Comparison of ENCODE assay signal across 2 cellular contexts in genomic region chr2:25041307-25041927, GRCh38.
TF ChIP-seq lines count a peak whose summit lies in the region.

No MANE protein-coding gene starts in this region.

TF ChIP-seq in GM23338, 12 proteins besides CTCF, POLR2A, EP300 and RAD21 (continued from another document):
- TF ChIP-seq ETS1 (IDR thresholded peaks at IDR 0.05) (no peak), JUNB (IDR thresholded peaks at IDR 0.05; ENCODE audit: unreplicated experiment) (no peak), STAT1 (IDR thresholded peaks at IDR 0.05; ENCODE audit: unreplicated experiment) (no peak), ZNF114 (CRISPR knock-in tag; IDR thresholded peaks at IDR 0.05) (no peak), POLR2AphosphoS5 (IDR thresholded peaks at IDR 0.05; ENCODE audit: low read depth) (peak; percentile 77), ZNF462 (CRISPR knock-in tag; IDR thresholded peaks at IDR 0.05) (no peak), REST (IDR thresholded peaks at IDR 0.05; ENCODE audit: unreplicated experiment) (peak; percentile 2), NANOG (IDR thresholded peaks at IDR 0.05; ENCODE audit: borderline replicate concordance) (no peak), EZH2phosphoT487 (IDR thresholded peaks at IDR 0.05; ENCODE audit: unreplicated experiment) (no peak)
TF ChIP-seq in GM23338: peak in this region for 2.

TF ChIP-seq in H1, 55 proteins besides CTCF, POLR2A, EP300 and RAD21 (continued from another document):
- TF ChIP-seq CTBP2 (IDR thresholded peaks at IDR 0.05; ENCODE audit: borderline replicate concordance, insufficient read depth, insufficient read length, low read length) (no peak), ATF2 (IDR thresholded peaks at IDR 0.05; ENCODE audit: low read length) (no peak), RXRA (IDR thresholded peaks at IDR 0.05; ENCODE audit: insufficient read depth, low read depth, low read length) (no peak), SAP30 (IDR thresholded peaks at IDR 0.05; ENCODE audit: insufficient read depth, insufficient replicate concordance, low read length) (no peak), SRF (IDR thresholded peaks at IDR 0.05; ENCODE audit: low read depth, low read length) (no peak), MAX (IDR thresholded peaks at IDR 0.05) (no peak), TCF12 (IDR thresholded peaks at IDR 0.05; ENCODE audit: low read depth, low read length) (peak; percentile 84; the same call in 1 of the 2 replicates), E2F6 (IDR thresholded peaks at IDR 0.05) (no peak), SIRT6 (IDR thresholded peaks at IDR 0.05; ENCODE audit: low read length) (no peak), CHD1 (IDR thresholded peaks at IDR 0.05; ENCODE audit: low read depth, low read length) (no peak), NRF1 (IDR thresholded peaks at IDR 0.05; ENCODE audit: low read depth, low read length) (no peak), SIN3A (conservative IDR thresholded peaks at IDR 0.05 in 1 of 2, IDR thresholded peaks at IDR 0.05 in 1 of 2; ENCODE audit: low read depth in 1 of 2, low read length in 2 of 2) (no peak), JUN (IDR thresholded peaks at IDR 0.05; ENCODE audit: low read depth, low read length) (no peak), CHD2 (IDR thresholded peaks at IDR 0.05; ENCODE audit: low read length) (no peak), TBP (IDR thresholded peaks at IDR 0.05; ENCODE audit: low read depth, low read length) (peak; percentile 60; the same call in 1 of the 2 replicates), GTF2F1 (IDR thresholded peaks at IDR 0.05; ENCODE audit: borderline replicate concordance, low read depth, low read length) (no peak), RNF2 (IDR thresholded peaks at IDR 0.05; ENCODE audit: borderline replicate concordance, low read depth, low read length, missing control alignments, poor library complexity, severe bottlenecking) (no peak), BACH1 (IDR thresholded peaks at IDR 0.05; ENCODE audit: low read length) (no peak), YY1 (IDR thresholded peaks at IDR 0.05; ENCODE audit: low read depth, low read length) (0 out of 2 replicates have a peak, but pooled peaks have one; percentile 24), ATF3 (IDR thresholded peaks at IDR 0.05; ENCODE audit: insufficient read depth, low read depth, low read length) (no peak), TAF1 (IDR thresholded peaks at IDR 0.05; ENCODE audit: low read depth, low read length) (no peak), KDM5A (IDR thresholded peaks at IDR 0.05; ENCODE audit: low read length) (no peak), ASH2L (IDR thresholded peaks at IDR 0.05; ENCODE audit: low read length) (no peak), CBX5 (IDR thresholded peaks at IDR 0.05; ENCODE audit: low read depth, low read length) (no peak), MAFK (IDR thresholded peaks at IDR 0.05; ENCODE audit: low read depth, low read length) (no peak), GABPA (IDR thresholded peaks at IDR 0.05; ENCODE audit: borderline replicate concordance, insufficient read depth, low read length) (no peak), SIX5 (IDR thresholded peaks at IDR 0.05; ENCODE audit: low read depth, low read length) (no peak), TEAD4 (IDR thresholded peaks at IDR 0.05; ENCODE audit: low read depth, low read length) (peak; percentile 88), SP1 (IDR thresholded peaks at IDR 0.05; ENCODE audit: low read depth, low read length) (no peak), RBBP5 (IDR thresholded peaks at IDR 0.05; ENCODE audit: borderline replicate concordance, low read depth, low read length) (no peak), CBX8 (IDR thresholded peaks at IDR 0.05; ENCODE audit: borderline replicate concordance, low read depth, low read length) (no peak)
- TF ChIP-seq, protein P1, sequence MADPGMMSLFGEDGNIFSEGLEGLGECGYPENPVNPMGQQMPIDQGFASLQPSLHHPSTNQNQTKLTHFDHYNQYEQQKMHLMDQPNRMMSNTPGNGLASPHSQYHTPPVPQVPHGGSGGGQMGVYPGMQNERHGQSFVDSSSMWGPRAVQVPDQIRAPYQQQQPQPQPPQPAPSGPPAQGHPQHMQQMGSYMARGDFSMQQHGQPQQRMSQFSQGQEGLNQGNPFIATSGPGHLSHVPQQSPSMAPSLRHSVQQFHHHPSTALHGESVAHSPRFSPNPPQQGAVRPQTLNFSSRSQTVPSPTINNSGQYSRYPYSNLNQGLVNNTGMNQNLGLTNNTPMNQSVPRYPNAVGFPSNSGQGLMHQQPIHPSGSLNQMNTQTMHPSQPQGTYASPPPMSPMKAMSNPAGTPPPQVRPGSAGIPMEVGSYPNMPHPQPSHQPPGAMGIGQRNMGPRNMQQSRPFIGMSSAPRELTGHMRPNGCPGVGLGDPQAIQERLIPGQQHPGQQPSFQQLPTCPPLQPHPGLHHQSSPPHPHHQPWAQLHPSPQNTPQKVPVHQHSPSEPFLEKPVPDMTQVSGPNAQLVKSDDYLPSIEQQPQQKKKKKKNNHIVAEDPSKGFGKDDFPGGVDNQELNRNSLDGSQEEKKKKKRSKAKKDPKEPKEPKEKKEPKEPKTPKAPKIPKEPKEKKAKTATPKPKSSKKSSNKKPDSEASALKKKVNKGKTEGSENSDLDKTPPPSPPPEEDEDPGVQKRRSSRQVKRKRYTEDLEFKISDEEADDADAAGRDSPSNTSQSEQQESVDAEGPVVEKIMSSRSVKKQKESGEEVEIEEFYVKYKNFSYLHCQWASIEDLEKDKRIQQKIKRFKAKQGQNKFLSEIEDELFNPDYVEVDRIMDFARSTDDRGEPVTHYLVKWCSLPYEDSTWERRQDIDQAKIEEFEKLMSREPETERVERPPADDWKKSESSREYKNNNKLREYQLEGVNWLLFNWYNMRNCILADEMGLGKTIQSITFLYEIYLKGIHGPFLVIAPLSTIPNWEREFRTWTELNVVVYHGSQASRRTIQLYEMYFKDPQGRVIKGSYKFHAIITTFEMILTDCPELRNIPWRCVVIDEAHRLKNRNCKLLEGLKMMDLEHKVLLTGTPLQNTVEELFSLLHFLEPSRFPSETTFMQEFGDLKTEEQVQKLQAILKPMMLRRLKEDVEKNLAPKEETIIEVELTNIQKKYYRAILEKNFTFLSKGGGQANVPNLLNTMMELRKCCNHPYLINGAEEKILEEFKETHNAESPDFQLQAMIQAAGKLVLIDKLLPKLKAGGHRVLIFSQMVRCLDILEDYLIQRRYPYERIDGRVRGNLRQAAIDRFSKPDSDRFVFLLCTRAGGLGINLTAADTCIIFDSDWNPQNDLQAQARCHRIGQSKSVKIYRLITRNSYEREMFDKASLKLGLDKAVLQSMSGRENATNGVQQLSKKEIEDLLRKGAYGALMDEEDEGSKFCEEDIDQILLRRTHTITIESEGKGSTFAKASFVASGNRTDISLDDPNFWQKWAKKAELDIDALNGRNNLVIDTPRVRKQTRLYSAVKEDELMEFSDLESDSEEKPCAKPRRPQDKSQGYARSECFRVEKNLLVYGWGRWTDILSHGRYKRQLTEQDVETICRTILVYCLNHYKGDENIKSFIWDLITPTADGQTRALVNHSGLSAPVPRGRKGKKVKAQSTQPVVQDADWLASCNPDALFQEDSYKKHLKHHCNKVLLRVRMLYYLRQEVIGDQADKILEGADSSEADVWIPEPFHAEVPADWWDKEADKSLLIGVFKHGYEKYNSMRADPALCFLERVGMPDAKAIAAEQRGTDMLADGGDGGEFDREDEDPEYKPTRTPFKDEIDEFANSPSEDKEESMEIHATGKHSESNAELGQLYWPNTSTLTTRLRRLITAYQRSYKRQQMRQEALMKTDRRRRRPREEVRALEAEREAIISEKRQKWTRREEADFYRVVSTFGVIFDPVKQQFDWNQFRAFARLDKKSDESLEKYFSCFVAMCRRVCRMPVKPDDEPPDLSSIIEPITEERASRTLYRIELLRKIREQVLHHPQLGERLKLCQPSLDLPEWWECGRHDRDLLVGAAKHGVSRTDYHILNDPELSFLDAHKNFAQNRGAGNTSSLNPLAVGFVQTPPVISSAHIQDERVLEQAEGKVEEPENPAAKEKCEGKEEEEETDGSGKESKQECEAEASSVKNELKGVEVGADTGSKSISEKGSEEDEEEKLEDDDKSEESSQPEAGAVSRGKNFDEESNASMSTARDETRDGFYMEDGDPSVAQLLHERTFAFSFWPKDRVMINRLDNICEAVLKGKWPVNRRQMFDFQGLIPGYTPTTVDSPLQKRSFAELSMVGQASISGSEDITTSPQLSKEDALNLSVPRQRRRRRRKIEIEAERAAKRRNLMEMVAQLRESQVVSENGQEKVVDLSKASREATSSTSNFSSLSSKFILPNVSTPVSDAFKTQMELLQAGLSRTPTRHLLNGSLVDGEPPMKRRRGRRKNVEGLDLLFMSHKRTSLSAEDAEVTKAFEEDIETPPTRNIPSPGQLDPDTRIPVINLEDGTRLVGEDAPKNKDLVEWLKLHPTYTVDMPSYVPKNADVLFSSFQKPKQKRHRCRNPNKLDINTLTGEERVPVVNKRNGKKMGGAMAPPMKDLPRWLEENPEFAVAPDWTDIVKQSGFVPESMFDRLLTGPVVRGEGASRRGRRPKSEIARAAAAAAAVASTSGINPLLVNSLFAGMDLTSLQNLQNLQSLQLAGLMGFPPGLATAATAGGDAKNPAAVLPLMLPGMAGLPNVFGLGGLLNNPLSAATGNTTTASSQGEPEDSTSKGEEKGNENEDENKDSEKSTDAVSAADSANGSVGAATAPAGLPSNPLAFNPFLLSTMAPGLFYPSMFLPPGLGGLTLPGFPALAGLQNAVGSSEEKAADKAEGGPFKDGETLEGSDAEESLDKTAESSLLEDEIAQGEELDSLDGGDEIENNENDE (IDR thresholded peaks at IDR 0.05; ENCODE audit: insufficient replicate concordance, low read length), result no peak
